7 cellular contexts compared by ENCODE assay signal in the genomic region with DNA sequence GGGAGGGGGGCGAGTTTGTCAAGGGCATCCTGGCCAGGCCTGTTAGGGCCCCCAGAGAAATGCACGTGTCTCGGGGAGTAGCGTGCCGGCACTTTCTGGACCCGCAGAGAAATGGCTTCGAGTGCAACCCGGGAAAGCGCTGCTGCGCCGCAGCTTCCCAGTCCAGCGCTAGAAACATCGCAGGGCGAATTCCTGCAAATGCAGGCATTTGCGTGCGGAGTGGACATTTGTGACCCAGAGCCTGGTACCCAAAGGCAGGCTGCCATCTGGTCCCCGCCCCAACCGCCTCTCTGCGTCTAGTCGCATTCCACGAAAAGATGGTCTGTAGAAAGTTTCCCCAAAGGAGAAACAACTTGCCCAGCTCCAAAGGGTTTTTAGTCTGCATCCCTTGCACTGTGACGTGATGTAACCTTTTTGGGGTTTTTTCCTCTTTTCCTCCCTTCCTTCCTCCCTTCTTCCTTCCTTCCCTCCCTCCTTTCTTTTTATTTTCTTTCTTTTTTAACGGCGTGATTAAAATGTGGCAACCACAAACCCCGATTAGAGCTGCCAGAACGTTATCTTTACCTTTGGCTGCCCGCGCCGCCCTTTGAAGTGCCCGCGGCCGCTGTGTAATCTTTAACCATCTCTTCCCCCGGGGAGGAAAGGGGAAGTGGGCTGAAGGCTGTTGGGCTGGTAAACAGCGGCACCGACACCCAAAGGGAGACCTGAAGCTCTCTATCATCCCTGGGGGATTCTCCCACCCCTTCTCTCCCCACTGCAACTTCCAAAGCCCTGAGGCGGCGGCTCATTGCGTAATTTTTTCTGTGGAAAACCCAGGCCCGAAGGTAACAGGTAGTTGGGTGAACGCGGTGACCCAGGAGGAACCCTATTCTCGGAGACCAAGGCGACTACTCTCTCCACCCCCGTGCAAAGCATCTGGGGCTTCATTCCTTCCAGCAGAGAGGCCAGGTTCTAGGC. TPM values are rescaled to one million over a fixed set of nuclear protein-coding genes. Genes with fewer than 3 reads are reported as not detected.
DNase-seq lines count a peak whose midpoint lies in the region; ATAC-seq and TF ChIP-seq lines count a peak whose summit lies in the region.

No MANE protein-coding gene starts in this region.

- H3K27me3 Mint-ChIP-seq in T-cell (peaks cover 54 to 55% of the 10 kb centered on the region in 2 donors), progenitor cell of endocrine pancreas (peaks cover 80% of the 10 kb centered on the region)

- DNase-seq in GM13976 (ENCODE audit: low spot score), result peak; percentile 20
- DNase-seq in HEK293T (ENCODE audit: extremely low spot score), result no peak
- no peak for DNase-seq in T-cell
- peak; percentile 7 to 47 for DNase-seq in foreskin fibroblast
- DNase-seq in progenitor cell of endocrine pancreas (ENCODE audit: low spot score, unreplicated experiment), result no peak
- no peak for DNase-seq in NCI-H2196 treated with DMSO at 0.1 percent for 48 hours (lab: John Stamatoyannopoulos, UW; ENCODE audit: unreplicated experiment)
- no peak for DNase-seq in stimulated activated CD4-positive, alpha-beta T cell treated with anti-CD3 and anti-CD28 coated beads, Interleukin-4, amount 100 ng/mL, for 24 hours

- no peak overlapping the region for H3K27ac Mint-ChIP-seq in T-cell
- peak overlapping the region; percentile 30 for H3K27ac Mint-ChIP-seq in progenitor cell of endocrine pancreas

- ATAC-seq in T-cell (replicated peaks in 1 of 4), result no peak

- H3K9me3 Mint-ChIP-seq in T-cell (peaks cover 10 to 16% (median 13%) of the 10 kb centered on the region in 3 donors), progenitor cell of endocrine pancreas (ENCODE audit: low read depth) (peaks cover 10% of the 10 kb centered on the region)

- POLR2A ChIA-PET in HEK293T (lab: Yijun Ruan, JAX) (interaction anchor here (1.0 kb wide), 1 partner anchor 9 kb away, joined by 4 read pairs; no protein-coding TSS in a partner anchor), T-cell (lab: Charles Lee) (interaction anchor here in 1 of 2 donors (0.7 kb wide), 1 partner anchor 94 kb away, joined by 12 read pairs; no protein-coding TSS in a partner anchor)

- H3K4me1 Mint-ChIP-seq in T-cell (peaks cover 22 to 26% (median 24%) of the 10 kb centered on the region in 3 donors), progenitor cell of endocrine pancreas (ENCODE audit: low read depth) (peaks cover 21% of the 10 kb centered on the region)

- H3K36me3 Mint-ChIP-seq in T-cell, result no peaks in the 10 kb centered on the region
- H3K36me3 Mint-ChIP-seq in progenitor cell of endocrine pancreas (ENCODE audit: insufficient read depth), result peaks cover 3% of the 10 kb centered on the region

- H3K4me3 Mint-ChIP-seq in T-cell, result peak overlapping the region; percentile 67 to 86 (median 70)
- H3K4me3 Mint-ChIP-seq in progenitor cell of endocrine pancreas (ENCODE audit: low read depth), result peak overlapping the region; percentile 64

- TF ChIP-seq CTCF in GM13976 (IDR thresholded peaks at IDR 0.05; ENCODE audit: borderline replicate concordance, control extremely low read depth, extremely low read depth, insufficient read depth, missing control alignments) (no peak), foreskin fibroblast (IDR thresholded peaks at IDR 0.05; ENCODE audit: low read depth, low read length) (no peak), progenitor cell of endocrine pancreas (IDR thresholded peaks at IDR 0.05; ENCODE audit: unreplicated experiment) (no peak)

- H3K4me3 ChIP-seq in foreskin fibroblast (ENCODE audit: low read depth in 1 of 2, low read length in 2 of 2), result no peak overlapping the region

- in situ Hi-C loops in GM13976 (cut with MboI; ENCODE audit: low sequenced_read_pairs, unreplicated experiment), result no loop called here

- CTCF ChIA-PET in HEK293T (lab: Yijun Ruan, JAX) (interaction anchor here (0.7 to 1.2 kb wide), 2 partner anchors 11 to 111 kb away, joined by 3 read pairs; no protein-coding TSS in a partner anchor), T-cell (lab: Charles Lee) (interaction anchor here in 1 of 2 donors (0.6 kb wide), 1 partner anchor 1847 kb away, joined by 4 read pairs; no protein-coding TSS in a partner anchor)

TF ChIP-seq in HEK293T, 16 proteins besides CTCF, POLR2A, EP300 and RAD21:
- TF ChIP-seq ZNF384 (IDR thresholded peaks at IDR 0.05), result no peak
- no peak for TF ChIP-seq FOXA1 (IDR thresholded peaks at IDR 0.05)
- peak; percentile 44; the same call in 1 of the 2 replicates for TF ChIP-seq L3MBTL2 (conservative IDR thresholded peaks at IDR 0.05)
TF ChIP-seq in HEK293T: peak in this region for 1.

RNA-seq across cellular contexts. Expression of a gene that starts 1.1 kb away (rescaled TPM):
- total RNA-seq in T-cell (under 1 TPM in 1 of 5 donors, not detected in 4; 0.25 TPM), progenitor cell of endocrine pancreas (0.67 and 1.2 TPM in 2 replicates)

Comparison
In these comparisons a context has a peak if more than half of its experiments do, and no peak if none do; other contexts are left out.
1. DNase-seq: peak in GM13976 (single experiment) and foreskin fibroblast (2 of 2); none in HEK293T (single experiment), T-cell (0 of 34), progenitor cell of endocrine pancreas (single experiment), NCI-H2196 treated with DMSO at 0.1 percent for 48 hours (single experiment) and stimulated activated CD4-positive, alpha-beta T cell treated with anti-CD3 and anti-CD28 coated beads, Interleukin-4, amount 100 ng/mL, for 24 hours (single experiment).